Comparison of ENCODE assay signal across 14 cellular contexts in genomic region chr21:45469273-45470086, GRCh38.
DNase-seq lines count a peak whose midpoint lies in the region; ATAC-seq and TF ChIP-seq lines count a peak whose summit lies in the region.
"Had no signal": no experiment of that assay in that cellular context is flagged by ENCODE, and none has a peak within 500 bp of the region (broad histone marks: within the 10 kb centered on the region; RNA-seq: fewer than 3 reads in every experiment).

No MANE protein-coding gene starts in this region.

- TF ChIP-seq CTCF in stomach (IDR thresholded peaks at IDR 0.05), result no peak

- DNase-seq in HuH-7 (ENCODE audit: low spot score) (peak; percentile 93), epidermal melanocyte (ENCODE audit: insufficient read length, low spot score) (peak; percentile 47), stomach (no peak), activated T-cell treated with anti-CD3 and anti-CD28 coated beads for 4 hours (no peak)
- DNase-seq: activated CD8-positive, alpha-beta memory T cell treated with anti-CD3 and anti-CD28 coated beads for 24 hours; DMS79 treated with DMSO at 0.1 percent for 48 hours; NCI-H345; SIG-M5 had no signal

- no peaks in the 10 kb centered on the region for H3K9me3 ChIP-seq in mesodermal cell (ENCODE audit: control insufficient read depth, low read length)
- no peaks in the 10 kb centered on the region for H3K9me3 ChIP-seq in stomach
- H3K9me3 ChIP-seq: HAP-1 had no signal

- peaks cover 26% of the 10 kb centered on the region for H3K4me1 ChIP-seq in mesodermal cell (ENCODE audit: control insufficient read depth, insufficient read depth, low read length, poor library complexity, severe bottlenecking)
- H3K4me1 ChIP-seq in stomach, result peaks cover 15 to 44% (median 25%) of the 10 kb centered on the region in 4 donors
- H3K4me1 ChIP-seq: HAP-1, parathyroid adenoma had no signal

- WGBS in mesodermal cell (ENCODE audit: insufficient coverage in 2 of 2), 2 experiments, result 84 to 90% methylated on average over 17 to 18 of the region's 24 CpGs
- WGBS in stomach, 5 donors, result 63 to 76% (median 68%) methylated on average over 19 to 24 of the region's 24 CpGs

- H3K36me3 ChIP-seq in mesodermal cell (ENCODE audit: control insufficient read depth, insufficient read depth, low read length) (peaks cover 88% of the 10 kb centered on the region), stomach (peaks cover 0 to 18% (median 7%) of the 10 kb centered on the region in 4 donors)
- H3K36me3 ChIP-seq: HAP-1 had no signal

- H3K4me3 ChIP-seq in mesodermal cell (ENCODE audit: extremely low read depth, insufficient read depth, low read length, poor library complexity, severe bottlenecking) (no peak overlapping the region), stomach (no peak overlapping the region)
- H3K4me3 ChIP-seq: HAP-1 had no signal

- H3K27ac ChIP-seq in mesodermal cell (ENCODE audit: low read depth, low read length, severe bottlenecking), result peak overlapping the region; percentile 71
- H3K27ac ChIP-seq in stomach, result peak overlapping the region in 3 of 5 donors; percentile 44 to 88 (median 76)
- H3K27ac ChIP-seq: parathyroid adenoma had no signal

- TF ChIP-seq POLR2A in stomach (IDR thresholded peaks at IDR 0.05), result no peak

- intact Hi-C loops in stomach (cut with DNase I; ENCODE audit: low total_unique reads), result no loop called here

- no peak for ATAC-seq in GM18520 (IDR thresholded peaks at IDR 0.05; ENCODE audit: unreplicated experiment)
- no peak for ATAC-seq in HG03378 (IDR thresholded peaks at IDR 0.05; ENCODE audit: unreplicated experiment)
- ATAC-seq in HG03457 (IDR thresholded peaks at IDR 0.05; ENCODE audit: unreplicated experiment), result no peak

- no peak for TF ChIP-seq EP300 in stomach (IDR thresholded peaks at IDR 0.05)

- peaks cover 0 to 32% (median 0%) of the 10 kb centered on the region in 3 donors for H3K27me3 ChIP-seq in stomach

Comparison
In these comparisons a context has a peak if more than half of its experiments do, and no peak if none do; other contexts are left out.
1. DNase-seq: peak in HuH-7 (single experiment) and epidermal melanocyte (single experiment); none in stomach (single experiment) and activated T-cell treated with anti-CD3 and anti-CD28 coated beads for 4 hours (single experiment).